In the genomic region with DNA sequence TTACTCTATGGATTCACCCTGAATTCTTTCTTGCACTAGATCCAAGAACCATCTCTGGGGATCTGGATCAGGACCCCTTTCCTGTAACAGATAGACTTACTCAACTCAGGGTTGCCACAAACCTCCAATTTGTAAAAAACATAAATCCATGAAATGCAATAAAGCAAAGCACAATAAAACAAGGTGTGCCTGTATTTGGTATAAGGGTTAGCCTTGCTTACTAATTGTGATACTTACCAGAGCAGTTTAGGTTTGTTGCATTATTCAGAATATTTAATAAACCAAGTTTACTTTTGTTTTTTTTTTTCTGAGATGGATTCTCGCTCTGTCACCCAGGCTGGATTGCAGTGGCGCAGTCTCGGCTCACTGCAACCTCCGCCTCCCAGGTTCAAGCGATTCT, we compare ENCODE assay signal across 1 cellular context.
TF ChIP-seq lines count a peak whose summit lies in the region.

No MANE protein-coding gene starts in this region.

TF ChIP-seq in H1, 55 proteins besides CTCF, POLR2A, EP300 and RAD21 (continued from another document):
- TF ChIP-seq RXRA (IDR thresholded peaks at IDR 0.05; ENCODE audit: insufficient read depth, low read depth, low read length) = no peak
- TF ChIP-seq FOSL1 (IDR thresholded peaks at IDR 0.05; ENCODE audit: insufficient read depth, low read depth, low read length) = no peak
- TF ChIP-seq, protein P1, sequence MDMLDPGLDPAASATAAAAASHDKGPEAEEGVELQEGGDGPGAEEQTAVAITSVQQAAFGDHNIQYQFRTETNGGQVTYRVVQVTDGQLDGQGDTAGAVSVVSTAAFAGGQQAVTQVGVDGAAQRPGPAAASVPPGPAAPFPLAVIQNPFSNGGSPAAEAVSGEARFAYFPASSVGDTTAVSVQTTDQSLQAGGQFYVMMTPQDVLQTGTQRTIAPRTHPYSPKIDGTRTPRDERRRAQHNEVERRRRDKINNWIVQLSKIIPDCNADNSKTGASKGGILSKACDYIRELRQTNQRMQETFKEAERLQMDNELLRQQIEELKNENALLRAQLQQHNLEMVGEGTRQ (IDR thresholded peaks at IDR 0.05; ENCODE audit: low read length) = no peak
- TF ChIP-seq RFX5 (IDR thresholded peaks at IDR 0.05; ENCODE audit: borderline replicate concordance, low read depth, low read length) = no peak
- TF ChIP-seq SIRT6 (IDR thresholded peaks at IDR 0.05; ENCODE audit: low read length) = no peak
- no peak for TF ChIP-seq YY1 (IDR thresholded peaks at IDR 0.05; ENCODE audit: low read depth, low read length)
- no peak for TF ChIP-seq GTF2F1 (IDR thresholded peaks at IDR 0.05; ENCODE audit: borderline replicate concordance, low read depth, low read length)
- TF ChIP-seq JUN (IDR thresholded peaks at IDR 0.05; ENCODE audit: low read depth, low read length) = no peak
